Comparison of ENCODE assay signal across 8 cellular contexts in genomic region chr14:91264151-91265150, GRCh38. TPM values are rescaled to one million over a fixed set of nuclear protein-coding genes. Genes with fewer than 3 reads are reported as not detected.
A peak's percentile ranks its signal among the peaks of the same experiment; 100 is the strongest.
DNase-seq lines count a peak whose midpoint lies in the region; ATAC-seq, FAIRE-seq and TF ChIP-seq lines count a peak whose summit lies in the region.

No MANE protein-coding gene starts in this region.

- peaks cover 20% of the 10 kb centered on the region for H3K36me3 Mint-ChIP-seq in CD8-positive, alpha-beta T cell

- FAIRE-seq in pancreas (lab: Jason Lieb, UNC): no peak

- POLR2A ChIA-PET in CD8-positive, alpha-beta T cell (lab: Charles Lee): interaction anchor here (0.6 to 2.2 kb wide), 10 partner anchors 8 to 204 kb away, joined by 3 to 6 read pairs (median 4); partner anchors contain the start of genes GPR68 and RPS6KA5

- no peak overlapping the region for H3K27ac ChIP-seq in CD8-positive, alpha-beta T cell (ENCODE audit: low read depth, low read length)
- H3K27ac ChIP-seq in pancreas: no peak overlapping the region

- no peaks in the 10 kb centered on the region for H3K27me3 ChIP-seq in CD8-positive, alpha-beta T cell (ENCODE audit: insufficient read depth, low read length)
- no peaks in the 10 kb centered on the region for H3K27me3 ChIP-seq in pancreas

- H3K27me3 Mint-ChIP-seq in CD8-positive, alpha-beta T cell (ENCODE audit: low read depth): no peaks in the 10 kb centered on the region

- H3K4me1 ChIP-seq in CD8-positive, alpha-beta T cell (ENCODE audit: insufficient read depth, low read length): peaks cover 19% of the 10 kb centered on the region
- no peaks in the 10 kb centered on the region for H3K4me1 ChIP-seq in pancreas

- H3K4me1 Mint-ChIP-seq in CD8-positive, alpha-beta T cell (ENCODE audit: low read depth): peaks cover 42% of the 10 kb centered on the region

- peaks cover 2% of the 10 kb centered on the region for H3K9me3 Mint-ChIP-seq in CD8-positive, alpha-beta T cell

- ATAC-seq in CD8-positive, alpha-beta T cell: peak; percentile 45
- ATAC-seq in pancreas: peak; percentile 75 to 87 (median 81)
- no peak for ATAC-seq in GM18870 (IDR thresholded peaks at IDR 0.05; ENCODE audit: unreplicated experiment)
- ATAC-seq in HG02571 (IDR thresholded peaks at IDR 0.05; ENCODE audit: unreplicated experiment): no peak
- ATAC-seq in GM21619 (IDR thresholded peaks at IDR 0.05; ENCODE audit: unreplicated experiment): no peak

- WGBS in pancreas, 2 donors: 11 to 19% methylated on average over 44 to 69 of the region's 69 CpGs

- DNase-seq in CD8-positive, alpha-beta T cell: peak in 3 of 7 experiments; percentile 21 to 67 (median 27)
- peak; percentile 51 for DNase-seq in activated CD4-positive, CD25-positive, alpha-beta regulatory T cell treated with anti-CD3 and anti-CD28 coated beads, Interleukin-2, amount 50 U/mL, for 72 hours
- DNase-seq in fibroblast of villous mesenchyme (ENCODE audit: low read depth): no peak
- peak in 5 of 6 donors; percentile 23 to 80 (median 52) for DNase-seq in pancreas
- no peak for DNase-seq in MV-4-11 (lab: John Stamatoyannopoulos, UW)

- peak overlapping the region; percentile 32 for H3K27ac Mint-ChIP-seq in CD8-positive, alpha-beta T cell

- CTCF ChIA-PET in CD8-positive, alpha-beta T cell (lab: Charles Lee): interaction anchor here (1.1 to 1.5 kb wide), 5 partner anchors 9 to 88 kb away, joined by 3 to 8 read pairs (median 3); partner anchors contain the start of gene GPR68

- peak overlapping the region; percentile 64 for H3K4me3 Mint-ChIP-seq in CD8-positive, alpha-beta T cell

- intact Hi-C loops in CD8-positive, alpha-beta T cell (cut with DNase I, micrococcal nuclease): loop anchor here (2.0 to 5.0 kb wide), 3 partner anchors 14 to 87 kb away; no protein-coding TSS in a partner anchor
- intact Hi-C loops in pancreas (cut with DNase I): no loop called here

- no peak overlapping the region for H3K4me3 ChIP-seq in CD8-positive, alpha-beta T cell (ENCODE audit: low read depth, low read length)
- H3K4me3 ChIP-seq in fibroblast of villous mesenchyme (ENCODE audit: low read depth, low read length): peak overlapping the region; percentile 45
- peak overlapping the region; percentile 10 to 41 (median 28) for H3K4me3 ChIP-seq in pancreas

- H3K36me3 ChIP-seq in CD8-positive, alpha-beta T cell (ENCODE audit: insufficient read depth, low read length): no peaks in the 10 kb centered on the region
- no peaks in the 10 kb centered on the region for H3K36me3 ChIP-seq in pancreas

- no peaks in the 10 kb centered on the region for H3K9me3 ChIP-seq in CD8-positive, alpha-beta T cell (ENCODE audit: low read length)
- H3K9me3 ChIP-seq in pancreas: no peaks in the 10 kb centered on the region

- TF ChIP-seq CTCF in CD8-positive, alpha-beta T cell (IDR thresholded peaks at IDR 0.05): no peak
- TF ChIP-seq CTCF in fibroblast of villous mesenchyme (IDR thresholded peaks at IDR 0.05; ENCODE audit: insufficient read depth, low read depth, low read length): no peak
- TF ChIP-seq CTCF in pancreas (IDR thresholded peaks at IDR 0.05): no peak

RNA-seq across cellular contexts. Expression of gene GPR68, which starts 19.9 kb away (rescaled TPM):
- total RNA-seq in CD8-positive, alpha-beta T cell: 1 to 10 TPM; 3.6 to 5.1 TPM
- 0.86 and 2.9 TPM in 2 replicates for total RNA-seq in fibroblast of villous mesenchyme
- total RNA-seq in pancreas: under 1 TPM in 5 of 6 donors, not detected in 1; 0.09 to 0.90 (median 0.20) TPM
- under 1 TPM; 0.23 to 0.33 TPM for polyA plus RNA-seq in pancreas

Comparison
In these comparisons a context has a peak if more than half of its experiments do, and no peak if none do; other contexts are left out.
1. ATAC-seq: peak in CD8-positive, alpha-beta T cell (single experiment) and pancreas (4 of 4); none in GM18870 (single experiment), HG02571 (single experiment) and GM21619 (single experiment).
2. DNase-seq: peak in activated CD4-positive, CD25-positive, alpha-beta regulatory T cell treated with anti-CD3 and anti-CD28 coated beads, Interleukin-2, amount 50 U/mL, for 72 hours (single experiment) and pancreas (5 of 6); none in fibroblast of villous mesenchyme (single experiment) and MV-4-11 (single experiment).
3. intact Hi-C loops: an anchor here in CD8-positive, alpha-beta T cell (2.0 to 5.0 kb wide); none called in pancreas.